Comparison of ENCODE assay signal across 25 cellular contexts in the genomic region with DNA sequence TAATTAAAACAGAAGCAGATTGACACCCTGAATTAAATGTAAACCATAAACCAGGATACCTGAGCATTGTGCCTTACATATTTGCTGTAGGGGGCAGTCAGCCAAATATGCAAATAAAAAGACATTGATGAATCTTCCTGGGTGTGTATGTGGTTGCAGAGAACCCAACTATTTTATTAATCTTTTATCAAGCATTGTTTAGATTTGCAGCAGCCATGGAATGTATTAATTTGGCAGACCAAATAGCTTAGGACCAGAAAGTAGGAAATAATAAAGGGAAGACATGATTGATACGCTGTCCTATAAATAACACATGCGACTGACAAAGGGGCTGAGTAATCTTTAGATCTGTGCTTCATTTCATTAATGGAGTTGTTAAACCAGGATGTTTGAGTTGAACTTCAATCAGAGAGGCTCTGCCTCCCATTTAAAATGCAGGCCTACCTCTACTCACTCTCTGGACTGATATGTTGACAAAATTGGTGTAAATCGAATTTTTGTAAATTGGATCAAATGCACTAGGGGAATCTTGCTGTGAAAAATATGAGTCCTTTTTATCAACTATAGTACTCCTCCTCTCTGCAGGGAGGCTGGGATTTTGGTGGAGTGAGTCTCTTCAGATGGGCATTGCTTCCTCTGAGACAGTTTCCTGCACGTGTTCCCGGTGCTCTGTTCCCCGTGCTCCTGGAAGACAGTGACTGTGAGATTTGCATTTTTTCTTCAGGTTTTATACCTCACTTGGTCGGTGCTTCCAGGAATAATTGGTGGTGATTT.
"Had no signal": no experiment of that assay in that cellular context is flagged by ENCODE, and none has a peak within 500 bp of the region (broad histone marks: within the 10 kb centered on the region; RNA-seq: fewer than 3 reads in every experiment).

No MANE protein-coding gene starts in this region.

- ATAC-seq: activated naive CD8-positive, alpha-beta T cell treated with anti-CD3 and anti-CD28 coated beads, Interleukin-2, amount 50 U/mL, for 24 hours; activated T-cell treated with anti-CD3 and anti-CD28 coated beads, Interleukin-2, amount 50 U/mL, for 4 hours; stimulated activated naive CD8-positive, alpha-beta T cell treated with anti-CD3 and anti-CD28 coated beads, Interleukin-15, Interleukin-2, amounts not matched to agents 100 U/mL and 50 U/mL, for 24 hours had no signal

- H3K4me1 ChIP-seq: tibial artery had no signal

- H3K27ac Mint-ChIP-seq: activated naive CD4-positive, alpha-beta T cell treated with anti-CD3 and anti-CD28 coated beads, Interleukin-2, amount 10 ng/mL, durations not matched to agents 7 days and 5 days; activated naive CD8-positive, alpha-beta T cell treated with anti-CD3 and anti-CD28 coated beads, Interleukin-2, amount 50 U/mL, for 24 hours had no signal

- H3K27ac ChIP-seq: coronary artery, tibial artery, VCaP had no signal

- H3K36me3 Mint-ChIP-seq: activated naive CD4-positive, alpha-beta T cell treated with anti-CD3 and anti-CD28 coated beads, Interleukin-2, amount 10 ng/mL, durations not matched to agents 7 days and 5 days had no signal

- H3K4me3 ChIP-seq: coronary artery, tibial artery had no signal

- H3K36me3 ChIP-seq: tibial artery had no signal

- FAIRE-seq: keratinocyte had no signal

- DNase-seq: activated CD4-positive, alpha-beta T cell treated with anti-CD3 and anti-CD28 coated beads, Interleukin-2, amount 50 U/mL, for 1 hour; activated CD4-positive, CD25-positive, alpha-beta regulatory T cell treated with anti-CD3 and anti-CD28 coated beads, Interleukin-2, amount 50 U/mL, for 72 hours; activated CD8-positive, alpha-beta memory T cell treated with anti-CD3 and anti-CD28 coated beads, Interleukin-2, amount 50 U/mL, for 4 hours; activated effector memory CD4-positive, alpha-beta T cell treated with Interleukin-2 at 50 U/mL for 16 hours; activated naive CD4-positive, alpha-beta T cell treated with anti-CD3 and anti-CD28 coated beads, Interleukin-2, amount 10 ng/mL, durations not matched to agents 7 days and 5 days; activated naive CD8-positive, alpha-beta T cell treated with anti-CD3 and anti-CD28 coated beads, Interleukin-2, amount 50 U/mL, for 24 hours; activated T-cell treated with anti-CD3 and anti-CD28 coated beads, Interleukin-2, amount 50 U/mL, for 4 hours; anterior cingulate cortex; foreskin melanocyte; glutamatergic neuron; hippocampal formation; midbrain; nephron progenitor cell; occipital lobe; posterior cingulate gyrus; retina; stimulated activated CD4-positive, alpha-beta T cell treated with anti-CD3 and anti-CD28 coated beads, Interleukin-1b, Interleukin-23, amount 100 ng/mL, for 48 hours; stimulated activated CD8-positive, alpha-beta memory T cell treated with anti-CD3 and anti-CD28 coated beads, Interleukin-4, amount 100 ng/mL, for 48 hours; stimulated activated naive CD8-positive, alpha-beta T cell treated with anti-CD3 and anti-CD28 coated beads, Interleukin-15, Interleukin-2, amounts not matched to agents 100 U/mL and 50 U/mL, for 24 hours; substantia nigra; tibial artery had no signal

- H3K9me3 ChIP-seq: tibial artery had no signal

- H3K27me3 Mint-ChIP-seq: central memory CD8-positive, alpha-beta T cell had no signal

- H3K4me1 Mint-ChIP-seq: activated naive CD4-positive, alpha-beta T cell treated with anti-CD3 and anti-CD28 coated beads, Interleukin-2, amount 10 ng/mL, durations not matched to agents 7 days and 5 days; activated naive CD8-positive, alpha-beta T cell treated with anti-CD3 and anti-CD28 coated beads, Interleukin-2, amount 50 U/mL, for 24 hours; central memory CD8-positive, alpha-beta T cell had no signal

- H3K4me3 Mint-ChIP-seq: activated naive CD4-positive, alpha-beta T cell treated with anti-CD3 and anti-CD28 coated beads, Interleukin-2, amount 10 ng/mL, durations not matched to agents 7 days and 5 days; activated naive CD8-positive, alpha-beta T cell treated with anti-CD3 and anti-CD28 coated beads, Interleukin-2, amount 50 U/mL, for 24 hours; activated T-cell treated with anti-CD3 and anti-CD28 coated beads, Interleukin-2, amount 50 U/mL, for 4 hours; central memory CD8-positive, alpha-beta T cell; nephron progenitor cell had no signal

- H3K9me3 Mint-ChIP-seq: activated naive CD4-positive, alpha-beta T cell treated with anti-CD3 and anti-CD28 coated beads, Interleukin-2, amount 10 ng/mL, durations not matched to agents 7 days and 5 days; activated naive CD8-positive, alpha-beta T cell treated with anti-CD3 and anti-CD28 coated beads, Interleukin-2, amount 50 U/mL, for 24 hours; activated T-cell treated with anti-CD3 and anti-CD28 coated beads, Interleukin-2, amount 50 U/mL, for 4 hours; central memory CD8-positive, alpha-beta T cell; nephron progenitor cell had no signal
